ENCODE assay signal across 19 cellular contexts in genomic region chr6:20657274-20657800, GRCh38.
"Had no signal": no experiment of that assay in that cellular context is flagged by ENCODE, and none has a peak within 500 bp of the region (broad histone marks: within the 10 kb centered on the region; RNA-seq: fewer than 3 reads in every experiment).

No MANE protein-coding gene starts in this region.

- H3K9ac ChIP-seq: neural progenitor cell had no signal

- H3K27me3 Mint-ChIP-seq: activated CD4-positive, alpha-beta memory T cell treated with anti-CD3 and anti-CD28 coated beads, Interleukin-2, amount 10 ng/mL, durations not matched to agents 7 days and 5 days; central memory CD8-positive, alpha-beta T cell; naive B cell; stimulated activated naive CD8-positive, alpha-beta T cell treated with anti-CD3 and anti-CD28 coated beads, Interleukin-15, Interleukin-2, amounts not matched to agents 100 ng/mL and 50 ng/mL, for 24 hours had no signal

- H3K4me3 ChIP-seq: coronary artery, gastroesophageal sphincter, heart right ventricle, lung, neural progenitor cell, sigmoid colon, spleen, suprapubic skin had no signal

- H3K9me3 Mint-ChIP-seq: central memory CD8-positive, alpha-beta T cell; neural progenitor cell; stimulated activated naive CD8-positive, alpha-beta T cell treated with anti-CD3 and anti-CD28 coated beads, Interleukin-15, Interleukin-2, amounts not matched to agents 100 ng/mL and 50 ng/mL, for 24 hours had no signal

- H3K27ac ChIP-seq: coronary artery, gastroesophageal sphincter, heart right ventricle, neural progenitor cell, sigmoid colon, spleen, suprapubic skin had no signal

- H3K27me3 ChIP-seq: gastroesophageal sphincter, heart right ventricle, neural progenitor cell, sigmoid colon, spleen, suprapubic skin had no signal

- H3K36me3 ChIP-seq: heart right ventricle, neural progenitor cell, sigmoid colon had no signal

- H3K36me3 Mint-ChIP-seq: neural progenitor cell had no signal

- H2AFZ ChIP-seq: neural progenitor cell had no signal

- DNase-seq: activated CD4-positive, alpha-beta memory T cell treated with anti-CD3 and anti-CD28 coated beads, Interleukin-2, amount 10 ng/mL, durations not matched to agents 7 days and 5 days; activated gamma-delta T cell; activated T-cell treated with anti-CD3 and anti-CD28 coated beads, Interleukin-2, amount 50 U/mL, for 48 hours; amniotic stem cell; heart right ventricle; naive B cell; sigmoid colon; spleen; T-helper 1 cell; T1000; trophoblast cell had no signal

- H3K27ac Mint-ChIP-seq: activated CD4-positive, alpha-beta memory T cell treated with anti-CD3 and anti-CD28 coated beads, Interleukin-2, amount 10 ng/mL, durations not matched to agents 7 days and 5 days; activated naive CD4-positive, alpha-beta T cell treated with anti-CD3 and anti-CD28 coated beads, Interleukin-2, amount 50 U/mL, for 72 hours; neural progenitor cell; stimulated activated naive CD8-positive, alpha-beta T cell treated with anti-CD3 and anti-CD28 coated beads, Interleukin-15, Interleukin-2, amounts not matched to agents 100 ng/mL and 50 ng/mL, for 24 hours had no signal

- H3K4me3 Mint-ChIP-seq: activated CD4-positive, alpha-beta memory T cell treated with anti-CD3 and anti-CD28 coated beads, Interleukin-2, amount 10 ng/mL, durations not matched to agents 7 days and 5 days; central memory CD8-positive, alpha-beta T cell; naive B cell; neural progenitor cell; stimulated activated naive CD8-positive, alpha-beta T cell treated with anti-CD3 and anti-CD28 coated beads, Interleukin-15, Interleukin-2, amounts not matched to agents 100 ng/mL and 50 ng/mL, for 24 hours had no signal

- H3K9me3 ChIP-seq: gastroesophageal sphincter, heart right ventricle, sigmoid colon, spleen, suprapubic skin had no signal

- H3K4me2 ChIP-seq: neural progenitor cell had no signal
